ENCODE assay signal across 8 cellular contexts in genomic region chr20:43457640-43458421, GRCh38. TPM values are rescaled to one million over a fixed set of nuclear protein-coding genes. Genes with fewer than 3 reads are reported as not detected.
DNase-seq lines count a peak whose midpoint lies in the region; ATAC-seq and TF ChIP-seq lines count a peak whose summit lies in the region.

SRSF6 (plus strand) TSS chr20:43457896; CDS start chr20:43458034, 138 bp downstream.

- WGBS in lower leg skin, 2 donors, result 0 to 1% methylated on average over 32 to 67 of the region's 101 CpGs

- TF ChIP-seq POLR2A in lower leg skin (IDR thresholded peaks at IDR 0.05), result peak in 1 of 2 donors; percentile 96

- peak within 1 kb of the TSS; percentile 100 for H3K27ac ChIP-seq in C4-2B

- no peak for TF ChIP-seq CTCF in C4-2B (conservative IDR thresholded peaks at IDR 0.05)
- TF ChIP-seq CTCF in lower leg skin (IDR thresholded peaks at IDR 0.05), result no peak

- DNase-seq in NCI-H748 treated with DMSO at 0.1 percent for 48 hours (lab: John Stamatoyannopoulos, UW) (peak; percentile 91), dermis microvascular lymphatic vessel endothelial cell (ENCODE audit: low read depth in 2 of 2) (peak; percentile 77 to 92), lower leg skin (ENCODE audit: low spot score in 2 of 2) (peak; percentile 92 to 98)
- DNase-seq in activated CD4-positive, alpha-beta T cell treated with anti-CD3 and anti-CD28 coated beads, Interleukin-2, amount 50 U/mL, for 48 hours, result peak; percentile 94 to 95
- DNase-seq in stimulated activated CD4-positive, alpha-beta T cell treated with anti-CD3 and anti-CD28 coated beads, Interleukin-4, amount 100 ng/mL, for 4 hours, result peak; percentile 88 to 94

- H3K4me3 ChIP-seq in lower leg skin (ENCODE audit: low read depth, poor library complexity, severe bottlenecking), result peak within 1 kb of the TSS; percentile 96

- intact Hi-C loops in lower leg skin (cut with DNase I; ENCODE audit: low total_unique reads), result loop anchor here (10.0 kb wide), 1 partner anchor 627 kb away; no protein-coding TSS in a partner anchor

- ATAC-seq in GM19328 (IDR thresholded peaks at IDR 0.05; ENCODE audit: unreplicated experiment) (peak; percentile 78), HG03469 (IDR thresholded peaks at IDR 0.05; ENCODE audit: unreplicated experiment) (peak; percentile 43)

RNA-seq across cellular contexts. Expression of gene SRSF6, which starts in this region (rescaled TPM):
- total RNA-seq in dermis microvascular lymphatic vessel endothelial cell, result 33.5 and 42.7 TPM in 2 replicates
- total RNA-seq in lower leg skin, result 100 to 1,000 TPM in 1 of 4 donors, 10 to 100 TPM in 3; 65.5 to 107 (median 73.4) TPM

Comparison
In these comparisons a context has a peak if more than half of its experiments do, and no peak if none do; other contexts are left out.
1. Peak in every context shown above with its lines: DNase-seq, ATAC-seq, H3K4me3 ChIP-seq and H3K27ac ChIP-seq.